In the genomic region with DNA sequence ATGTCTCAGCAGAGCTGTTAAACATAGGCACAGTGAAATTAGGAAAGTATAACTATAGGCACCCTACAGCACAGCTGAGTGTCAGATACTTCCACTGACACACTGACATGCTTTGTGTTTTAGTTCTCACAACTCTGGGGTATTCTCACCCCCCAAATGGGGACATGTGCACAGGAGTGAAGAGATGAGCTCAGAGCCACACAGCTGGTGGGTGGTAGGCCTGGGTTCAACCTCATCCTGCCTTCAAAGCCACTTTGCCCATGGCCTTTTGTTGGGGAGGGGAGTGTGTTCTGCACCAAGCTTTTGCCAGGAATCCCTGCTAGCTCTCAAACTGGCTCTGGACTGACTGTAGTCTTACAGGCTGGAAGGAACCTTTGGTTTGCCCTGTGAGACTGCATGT, we compare ENCODE assay signal across 10 cellular contexts. TPM values are rescaled to one million over a fixed set of nuclear protein-coding genes. Genes with fewer than 3 reads are reported as not detected.
DNase-seq lines count a peak whose midpoint lies in the region; ATAC-seq, FAIRE-seq and TF ChIP-seq lines count a peak whose summit lies in the region.
"Had no signal": no experiment of that assay in that cellular context is flagged by ENCODE, and none has a peak within 500 bp of the region (broad histone marks: within the 10 kb centered on the region; RNA-seq: fewer than 3 reads in every experiment).

No MANE protein-coding gene starts in this region.

- H3K36me3 ChIP-seq in BLaER1, result peaks cover 72% of the 10 kb centered on the region
- H3K36me3 ChIP-seq in HUES6 (ENCODE audit: control insufficient read depth, insufficient read depth, low read length), result peaks cover 50% of the 10 kb centered on the region
- H3K36me3 ChIP-seq in astrocyte (ENCODE audit: insufficient read depth, low read length), result no peaks in the 10 kb centered on the region

- H3K27me3 ChIP-seq in BLaER1 (no peaks in the 10 kb centered on the region), HUES6 (ENCODE audit: control insufficient read depth, insufficient read depth, low read length) (no peaks in the 10 kb centered on the region), astrocyte (ENCODE audit: insufficient read depth, low read length) (no peaks in the 10 kb centered on the region)

- no peak overlapping the region for H3K27ac ChIP-seq in BLaER1
- H3K27ac ChIP-seq in HUES6 (ENCODE audit: low read depth, low read length), result no peak overlapping the region
- no peak overlapping the region for H3K27ac ChIP-seq in astrocyte (ENCODE audit: low read depth, low read length)

- H3K4me2 ChIP-seq in BLaER1 (peak overlapping the region; percentile 98), astrocyte (ENCODE audit: low read length) (peak overlapping the region; percentile 90)

- no peak for ATAC-seq in natural killer cell treated with Interleukin-12 subunit alpha and Interleukin-12 subunit beta and Interleukin-15 and Interleukin-18, amount 100 ng/mL, for 72 hours
- ATAC-seq in GM18907 (IDR thresholded peaks at IDR 0.05; ENCODE audit: unreplicated experiment), result no peak
- ATAC-seq in HG03354 (IDR thresholded peaks at IDR 0.05; ENCODE audit: poor library complexity, severe bottlenecking, unreplicated experiment), result no peak
- ATAC-seq in HG02759 (IDR thresholded peaks at IDR 0.05; ENCODE audit: unreplicated experiment), result no peak

- no peaks in the 10 kb centered on the region for H3K27me3 Mint-ChIP-seq in astrocyte (ENCODE audit: low read depth, unreplicated experiment)
- no peaks in the 10 kb centered on the region for H3K27me3 Mint-ChIP-seq in natural killer cell treated with Interleukin-12 subunit alpha and Interleukin-12 subunit beta and Interleukin-15 and Interleukin-18, amount 100 ng/mL, for 72 hours

- H4K20me1 ChIP-seq in BLaER1 (peaks cover 72% of the 10 kb centered on the region), astrocyte (ENCODE audit: insufficient read depth, low read length) (peaks cover 74% of the 10 kb centered on the region)

- TF ChIP-seq CTCF in astrocyte (IDR thresholded peaks at IDR 0.05; ENCODE audit: insufficient read depth, low read depth, low read length), result no peak

- peaks cover 13% of the 10 kb centered on the region for H3K36me3 Mint-ChIP-seq in astrocyte (ENCODE audit: low read depth, unreplicated experiment)
- H3K36me3 Mint-ChIP-seq in natural killer cell treated with Interleukin-12 subunit alpha and Interleukin-12 subunit beta and Interleukin-15 and Interleukin-18, amount 100 ng/mL, for 72 hours, result no peaks in the 10 kb centered on the region

- H3K79me2 ChIP-seq in astrocyte (ENCODE audit: insufficient read depth, low read length), result peaks cover 95% of the 10 kb centered on the region

- H3K4me3 ChIP-seq in BLaER1 (peak overlapping the region; percentile 98), HUES6 (ENCODE audit: low read depth, low read length) (peak overlapping the region; percentile 95), astrocyte (ENCODE audit: insufficient read depth, low read depth, low read length) (no peak overlapping the region)

- H3K9ac ChIP-seq in BLaER1, result peak overlapping the region; percentile 81
- no peak overlapping the region for H3K9ac ChIP-seq in HUES6 (ENCODE audit: low read length)
- H3K9ac ChIP-seq in astrocyte (ENCODE audit: low read length), result no peak overlapping the region

- H3K4me1 Mint-ChIP-seq in astrocyte (ENCODE audit: low read depth, unreplicated experiment), result peaks cover 24% of the 10 kb centered on the region
- peaks cover 37 to 39% of the 10 kb centered on the region in 2 donors for H3K4me1 Mint-ChIP-seq in natural killer cell treated with Interleukin-12 subunit alpha and Interleukin-12 subunit beta and Interleukin-15 and Interleukin-18, amount 100 ng/mL, for 72 hours (ENCODE audit: low read depth in 2 of 2)

- H3K4me1 ChIP-seq in BLaER1, result peaks cover 42% of the 10 kb centered on the region
- peaks cover 13% of the 10 kb centered on the region for H3K4me1 ChIP-seq in HUES6 (ENCODE audit: control insufficient read depth, insufficient read depth, low read length)
- peaks cover 22% of the 10 kb centered on the region for H3K4me1 ChIP-seq in astrocyte (ENCODE audit: insufficient read depth, low read length)

- no peak overlapping the region for H2AFZ ChIP-seq in astrocyte (ENCODE audit: low read depth, low read length)

- FAIRE-seq in astrocyte (lab: Jason Lieb, UNC), result no peak
- FAIRE-seq: islet of Langerhans had no signal

- H3K9me3 ChIP-seq in BLaER1 (no peaks in the 10 kb centered on the region), HUES6 (ENCODE audit: control insufficient read depth, insufficient read depth, low read depth, low read length) (no peaks in the 10 kb centered on the region), astrocyte (ENCODE audit: insufficient read depth, low read depth, low read length) (no peaks in the 10 kb centered on the region)

- no peaks in the 10 kb centered on the region for H3K9me3 Mint-ChIP-seq in astrocyte (ENCODE audit: unreplicated experiment)
- no peaks in the 10 kb centered on the region for H3K9me3 Mint-ChIP-seq in natural killer cell treated with Interleukin-12 subunit alpha and Interleukin-12 subunit beta and Interleukin-15 and Interleukin-18, amount 100 ng/mL, for 72 hours

- peak overlapping the region; percentile 98 for H3K4me3 Mint-ChIP-seq in astrocyte (ENCODE audit: unreplicated experiment)
- no peak overlapping the region for H3K4me3 Mint-ChIP-seq in natural killer cell treated with Interleukin-12 subunit alpha and Interleukin-12 subunit beta and Interleukin-15 and Interleukin-18, amount 100 ng/mL, for 72 hours

- no peak overlapping the region for H3K27ac Mint-ChIP-seq in astrocyte (ENCODE audit: unreplicated experiment)
- H3K27ac Mint-ChIP-seq in natural killer cell treated with Interleukin-12 subunit alpha and Interleukin-12 subunit beta and Interleukin-15 and Interleukin-18, amount 100 ng/mL, for 72 hours, result peak overlapping the region; percentile 42 to 70

- DNase-seq in astrocyte (ENCODE audit: low read depth) (no peak), foreskin melanocyte (no peak)
- DNase-seq in natural killer cell treated with Interleukin-12 subunit alpha and Interleukin-12 subunit beta and Interleukin-15 and Interleukin-18, amount 100 ng/mL, for 72 hours (ENCODE audit: low spot score), result no peak
- DNase-seq: NCI-H345 had no signal

RNA-seq across cellular contexts. Expression of gene SLC35E1, which starts 1.7 kb away (rescaled TPM):
- 63.1 and 66.2 TPM in 2 replicates for total RNA-seq in astrocyte
- total RNA-seq in natural killer cell treated with Interleukin-12 subunit alpha and Interleukin-12 subunit beta and Interleukin-15 and Interleukin-18, amount 100 ng/mL, for 72 hours, result 10 to 100 TPM; 52.2 to 71.5 TPM

RNA-seq across cellular contexts. Expression of gene CHERP, which starts 31.7 kb away (rescaled TPM):
- 41.5 and 45.3 TPM in 2 replicates for total RNA-seq in astrocyte
- total RNA-seq in natural killer cell treated with Interleukin-12 subunit alpha and Interleukin-12 subunit beta and Interleukin-15 and Interleukin-18, amount 100 ng/mL, for 72 hours, result 10 to 100 TPM; 64.1 to 93.0 TPM

RNA-seq across cellular contexts. Expression of gene MED26, which starts 54.1 kb away (rescaled TPM):
- total RNA-seq in astrocyte, result 11.8 and 15.0 TPM in 2 replicates
- 10 to 100 TPM; 15.5 to 28.1 TPM for total RNA-seq in natural killer cell treated with Interleukin-12 subunit alpha and Interleukin-12 subunit beta and Interleukin-15 and Interleukin-18, amount 100 ng/mL, for 72 hours
